ENCODE assay signal across 9 cellular contexts in the genomic region with DNA sequence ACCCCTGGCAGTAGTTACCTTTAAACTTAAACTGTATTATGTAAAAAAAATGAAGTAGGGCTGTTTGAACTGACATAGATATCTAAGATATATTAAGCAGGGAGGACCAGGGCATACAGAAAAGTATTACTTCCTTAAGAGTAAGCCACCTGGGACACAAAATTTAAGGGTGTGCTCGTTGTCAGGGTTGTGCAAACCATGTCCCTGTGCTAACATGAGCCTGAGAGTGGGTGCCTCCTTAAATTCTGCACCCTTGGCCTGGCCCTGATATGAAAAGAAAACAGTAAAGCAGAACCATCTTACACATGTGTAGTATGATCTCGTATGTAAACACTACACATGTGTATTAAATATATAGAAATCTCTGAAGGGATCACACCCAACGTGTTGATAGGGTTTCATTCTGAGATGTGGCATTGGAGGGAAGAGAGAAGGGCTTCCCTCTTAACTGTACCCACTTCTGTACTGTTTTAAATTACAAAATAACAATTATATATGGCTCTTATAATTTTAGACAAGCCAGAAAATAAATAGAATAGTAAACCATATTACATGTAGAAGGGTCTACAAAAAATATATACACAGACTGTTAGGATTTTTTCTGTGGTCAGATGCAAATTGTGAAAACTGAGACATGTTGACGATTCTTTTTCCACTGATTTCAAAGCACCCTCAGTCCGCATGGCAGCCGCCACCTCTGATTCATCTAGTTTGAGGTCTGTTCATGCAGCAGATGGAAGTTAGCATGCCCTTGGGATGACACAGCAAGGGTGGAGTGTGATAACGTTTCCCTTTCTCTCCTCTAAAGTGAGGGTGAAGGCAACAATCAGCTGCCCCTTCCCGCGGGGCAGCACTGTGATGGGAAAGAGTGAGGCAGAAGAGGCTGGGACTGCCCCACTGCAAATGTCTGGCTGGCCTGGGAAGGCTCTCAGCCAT.
A peak's percentile ranks its signal among the peaks of the same experiment; 100 is the strongest.
DNase-seq lines count a peak whose midpoint lies in the region; ATAC-seq and TF ChIP-seq lines count a peak whose summit lies in the region.
"Had no signal": no experiment of that assay in that cellular context is flagged by ENCODE, and none has a peak within 500 bp of the region (broad histone marks: within the 10 kb centered on the region; RNA-seq: fewer than 3 reads in every experiment).

No MANE protein-coding gene starts in this region.

- peaks cover 9% of the 10 kb centered on the region for H3K4me1 ChIP-seq in adipocyte (ENCODE audit: control insufficient read depth, insufficient read depth, low read length)

- no peaks in the 10 kb centered on the region for H3K9me3 ChIP-seq in adipocyte (ENCODE audit: control insufficient read depth, low read length)

- no peaks in the 10 kb centered on the region for H3K36me3 ChIP-seq in adipocyte (ENCODE audit: control insufficient read depth, insufficient read depth, low read length, severe bottlenecking)

- no peak overlapping the region for H3K4me3 ChIP-seq in adipocyte (ENCODE audit: low read length)
- H3K4me3 ChIP-seq: SK-N-MC had no signal

- H3K9ac ChIP-seq in adipocyte (ENCODE audit: low read length), result no peak overlapping the region

- intact Hi-C loops in head of caudate nucleus (cut with DNase I), result no loop called here

- peak; percentile 4 for DNase-seq in DMS 273 treated with DMSO at 0.1 percent for 48 hours (lab: John Stamatoyannopoulos, UW)
- peak; percentile 73 for DNase-seq in adipocyte (ENCODE audit: low read depth)
- DNase-seq in omental fat pad (ENCODE audit: low spot score), result no peak
- no peak for DNase-seq in NCI-H1048 (lab: John Stamatoyannopoulos, UW)
- DNase-seq in DMS79 (lab: John Stamatoyannopoulos, UW), result no peak
- DNase-seq in head of caudate nucleus, result no peak

- TF ChIP-seq CTCF in omental fat pad (IDR thresholded peaks at IDR 0.05), result no peak

- no peaks in the 10 kb centered on the region for H3K27me3 ChIP-seq in adipocyte (replicated peaks; ENCODE audit: control insufficient read depth, insufficient read depth, low read length)

- peak; percentile 53 for ATAC-seq in HG02852 (IDR thresholded peaks at IDR 0.05; ENCODE audit: unreplicated experiment)
- ATAC-seq in omental fat pad (ENCODE audit: low FRiP score), result peak; percentile 88
- no peak for ATAC-seq in HG02763 (IDR thresholded peaks at IDR 0.05; ENCODE audit: unreplicated experiment)

Comparison
In these comparisons a context has a peak if more than half of its experiments do, and no peak if none do; other contexts are left out.
1. DNase-seq: peak in DMS 273 treated with DMSO at 0.1 percent for 48 hours (single experiment) and adipocyte (single experiment); none in omental fat pad (single experiment), NCI-H1048 (single experiment), DMS79 (single experiment) and head of caudate nucleus (0 of 42).